ENCODE assay signal across 1 cellular context in the genomic region with DNA sequence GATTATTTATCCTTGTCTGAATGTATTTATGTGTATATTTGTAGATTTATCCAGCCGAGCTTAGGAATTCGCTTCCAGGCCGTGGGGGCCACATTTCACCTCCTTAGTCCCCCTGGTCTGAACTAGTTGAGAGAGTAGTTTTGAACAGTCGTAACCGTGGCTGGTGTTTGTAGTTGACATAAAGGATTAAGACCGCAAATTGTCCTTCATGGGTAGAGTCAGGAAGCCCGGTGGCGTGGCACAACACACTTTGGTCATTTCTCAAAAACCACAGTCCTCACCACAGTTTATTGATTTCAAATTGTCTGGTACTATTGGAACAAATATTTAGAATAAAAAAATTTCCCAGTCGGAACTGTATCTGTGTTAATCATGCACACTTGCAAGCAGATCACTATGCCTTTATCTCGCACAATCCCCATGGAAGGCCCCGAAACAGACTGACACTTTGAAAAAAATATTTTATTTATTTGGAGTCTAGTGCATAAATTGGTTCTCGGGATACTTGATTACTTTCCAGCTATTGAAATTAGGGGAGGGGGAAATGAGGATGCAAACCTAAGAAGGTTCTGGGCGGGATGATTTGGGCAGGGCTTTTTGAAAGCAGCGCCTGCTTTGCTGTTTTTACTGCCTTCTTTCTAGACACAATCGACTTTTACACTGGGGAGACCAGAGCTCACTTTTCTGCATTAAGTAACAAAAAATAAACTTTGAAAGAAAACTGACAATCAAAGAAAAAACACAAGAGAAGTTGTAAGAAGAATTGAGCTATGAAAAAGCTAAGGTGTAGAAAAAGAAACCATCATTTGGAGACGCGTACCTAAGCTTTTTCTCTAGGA.
TF ChIP-seq lines count a peak whose summit lies in the region.

No MANE protein-coding gene starts in this region.

TF ChIP-seq in HepG2, 621 proteins besides CTCF, POLR2A, EP300 and RAD21 (continued from another document and continues in another):
- TF ChIP-seq NFIB (CRISPR knock-in tag; IDR thresholded peaks at IDR 0.05; ENCODE audit: borderline replicate concordance) (no peak), TOPORS (CRISPR knock-in tag; IDR thresholded peaks at IDR 0.05) (no peak), ZFP62 (CRISPR knock-in tag; IDR thresholded peaks at IDR 0.05) (no peak), HNF1B (CRISPR knock-in tag; IDR thresholded peaks at IDR 0.05) (no peak), YEATS4 (CRISPR knock-in tag; IDR thresholded peaks at IDR 0.05; ENCODE audit: borderline replicate concordance) (no peak), PHB2 (IDR thresholded peaks at IDR 0.05; ENCODE audit: partially characterized antibody) (no peak), NCOA5 (CRISPR knock-in tag; IDR thresholded peaks at IDR 0.05) (no peak), FOXK2 (IDR thresholded peaks at IDR 0.05) (no peak), NFE2L2 (IDR thresholded peaks at IDR 0.05; ENCODE audit: low read length) (no peak), MTF1 (CRISPR knock-in tag; IDR thresholded peaks at IDR 0.05) (no peak), ZNF878 (CRISPR knock-in tag; IDR thresholded peaks at IDR 0.05) (no peak), ZNF674 (CRISPR knock-in tag; IDR thresholded peaks at IDR 0.05; ENCODE audit: low read depth) (no peak), ZNF562 (CRISPR knock-in tag; IDR thresholded peaks at IDR 0.05; ENCODE audit: borderline replicate concordance) (no peak), ZBTB7A (CRISPR knock-in tag; IDR thresholded peaks at IDR 0.05) (no peak), ZNF496 (CRISPR knock-in tag; IDR thresholded peaks at IDR 0.05; ENCODE audit: insufficient replicate concordance) (no peak), REPIN1 (CRISPR knock-in tag; IDR thresholded peaks at IDR 0.05; ENCODE audit: borderline replicate concordance, low read depth) (no peak), ZNF616 (CRISPR knock-in tag; IDR thresholded peaks at IDR 0.05; ENCODE audit: low read depth) (no peak), NFE2 (CRISPR knock-in tag; IDR thresholded peaks at IDR 0.05) (no peak), KAT7 (CRISPR knock-in tag; IDR thresholded peaks at IDR 0.05; ENCODE audit: borderline replicate concordance) (no peak), ZNF501 (CRISPR knock-in tag; IDR thresholded peaks at IDR 0.05) (no peak), HDAC6 (IDR thresholded peaks at IDR 0.05; ENCODE audit: low read depth, low read length) (no peak), POGK (CRISPR knock-in tag; conservative IDR thresholded peaks at IDR 0.05) (no peak; the same call in 1 of the 2 replicates), ZNF713 (CRISPR knock-in tag; IDR thresholded peaks at IDR 0.05) (no peak), ZNF891 (CRISPR knock-in tag; IDR thresholded peaks at IDR 0.05) (no peak), MEIS2 (CRISPR knock-in tag; IDR thresholded peaks at IDR 0.05) (no peak), IKZF5 (CRISPR knock-in tag; IDR thresholded peaks at IDR 0.05) (peak; percentile 77), PAF1 (CRISPR knock-in tag; IDR thresholded peaks at IDR 0.05) (no peak), ZNF34 (CRISPR knock-in tag; IDR thresholded peaks at IDR 0.05; ENCODE audit: borderline replicate concordance) (no peak), ZNF143 (CRISPR knock-in tag; IDR thresholded peaks at IDR 0.05) (no peak), HOXA9 (CRISPR knock-in tag; IDR thresholded peaks at IDR 0.05; ENCODE audit: borderline replicate concordance) (no peak), CBX1 (IDR thresholded peaks at IDR 0.05; ENCODE audit: low read depth) (no peak), SKI (IDR thresholded peaks at IDR 0.05; ENCODE audit: partially characterized antibody) (no peak), NAIF1 (CRISPR knock-in tag; IDR thresholded peaks at IDR 0.05; ENCODE audit: borderline replicate concordance) (no peak), FOXJ3 (CRISPR knock-in tag; IDR thresholded peaks at IDR 0.05; ENCODE audit: borderline replicate concordance) (peak; percentile 74; the same call in 1 of the 2 replicates), MAZ (IDR thresholded peaks at IDR 0.05; ENCODE audit: borderline replicate concordance, low read depth, low read length) (no peak), MAZ (CRISPR knock-in tag; IDR thresholded peaks at IDR 0.05; ENCODE audit: low read depth) (no peak), RFX3 (CRISPR knock-in tag; IDR thresholded peaks at IDR 0.05) (no peak), PITX1 (CRISPR knock-in tag; IDR thresholded peaks at IDR 0.05) (peak; percentile 83), HOMEZ (CRISPR knock-in tag; IDR thresholded peaks at IDR 0.05; ENCODE audit: low read depth) (peak; percentile 46; the same call in 1 of the 2 replicates), NCOA1 (CRISPR knock-in tag; IDR thresholded peaks at IDR 0.05) (no peak), ZNF558 (CRISPR knock-in tag; IDR thresholded peaks at IDR 0.05; ENCODE audit: borderline replicate concordance) (no peak), ZNF512 (CRISPR knock-in tag; IDR thresholded peaks at IDR 0.05) (no peak), PAX8 (CRISPR knock-in tag; IDR thresholded peaks at IDR 0.05; ENCODE audit: borderline replicate concordance) (no peak), PLSCR1 (CRISPR knock-in tag; IDR thresholded peaks at IDR 0.05; ENCODE audit: borderline replicate concordance) (no peak), ZIK1 (CRISPR knock-in tag; IDR thresholded peaks at IDR 0.05; ENCODE audit: borderline replicate concordance, low read depth) (no peak), ZNF354B (CRISPR knock-in tag; IDR thresholded peaks at IDR 0.05) (no peak), TBP (CRISPR knock-in tag; IDR thresholded peaks at IDR 0.05) (no peak), KLF9 (CRISPR knock-in tag; IDR thresholded peaks at IDR 0.05; ENCODE audit: low read depth) (no peak)
- TF ChIP-seq, protein P1, sequence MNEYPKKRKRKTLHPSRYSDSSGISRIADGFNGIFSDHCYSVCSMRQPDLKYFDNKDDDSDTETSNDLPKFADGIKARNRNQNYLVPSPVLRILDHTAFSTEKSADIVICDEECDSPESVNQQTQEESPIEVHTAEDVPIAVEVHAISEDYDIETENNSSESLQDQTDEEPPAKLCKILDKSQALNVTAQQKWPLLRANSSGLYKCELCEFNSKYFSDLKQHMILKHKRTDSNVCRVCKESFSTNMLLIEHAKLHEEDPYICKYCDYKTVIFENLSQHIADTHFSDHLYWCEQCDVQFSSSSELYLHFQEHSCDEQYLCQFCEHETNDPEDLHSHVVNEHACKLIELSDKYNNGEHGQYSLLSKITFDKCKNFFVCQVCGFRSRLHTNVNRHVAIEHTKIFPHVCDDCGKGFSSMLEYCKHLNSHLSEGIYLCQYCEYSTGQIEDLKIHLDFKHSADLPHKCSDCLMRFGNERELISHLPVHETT (CRISPR knock-in tag; conservative IDR thresholded peaks at IDR 0.05): no peak
- TF ChIP-seq, protein P2, sequence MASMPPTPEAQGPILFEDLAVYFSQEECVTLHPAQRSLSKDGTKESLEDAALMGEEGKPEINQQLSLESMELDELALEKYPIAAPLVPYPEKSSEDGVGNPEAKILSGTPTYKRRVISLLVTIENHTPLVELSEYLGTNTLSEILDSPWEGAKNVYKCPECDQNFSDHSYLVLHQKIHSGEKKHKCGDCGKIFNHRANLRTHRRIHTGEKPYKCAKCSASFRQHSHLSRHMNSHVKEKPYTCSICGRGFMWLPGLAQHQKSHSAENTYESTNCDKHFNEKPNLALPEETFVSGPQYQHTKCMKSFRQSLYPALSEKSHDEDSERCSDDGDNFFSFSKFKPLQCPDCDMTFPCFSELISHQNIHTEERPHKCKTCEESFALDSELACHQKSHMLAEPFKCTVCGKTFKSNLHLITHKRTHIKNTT (CRISPR knock-in tag; IDR thresholded peaks at IDR 0.05): no peak
- TF ChIP-seq, protein P3, sequence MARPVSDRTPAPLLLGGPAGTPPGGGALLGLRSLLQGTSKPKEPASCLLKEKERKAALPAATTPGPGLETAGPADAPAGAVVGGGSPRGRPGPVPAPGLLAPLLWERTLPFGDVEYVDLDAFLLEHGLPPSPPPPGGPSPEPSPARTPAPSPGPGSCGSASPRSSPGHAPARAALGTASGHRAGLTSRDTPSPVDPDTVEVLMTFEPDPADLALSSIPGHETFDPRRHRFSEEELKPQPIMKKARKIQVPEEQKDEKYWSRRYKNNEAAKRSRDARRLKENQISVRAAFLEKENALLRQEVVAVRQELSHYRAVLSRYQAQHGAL (CRISPR knock-in tag; IDR thresholded peaks at IDR 0.05; ENCODE audit: not compliant biosample characterization): no peak
- TF ChIP-seq, protein P4, sequence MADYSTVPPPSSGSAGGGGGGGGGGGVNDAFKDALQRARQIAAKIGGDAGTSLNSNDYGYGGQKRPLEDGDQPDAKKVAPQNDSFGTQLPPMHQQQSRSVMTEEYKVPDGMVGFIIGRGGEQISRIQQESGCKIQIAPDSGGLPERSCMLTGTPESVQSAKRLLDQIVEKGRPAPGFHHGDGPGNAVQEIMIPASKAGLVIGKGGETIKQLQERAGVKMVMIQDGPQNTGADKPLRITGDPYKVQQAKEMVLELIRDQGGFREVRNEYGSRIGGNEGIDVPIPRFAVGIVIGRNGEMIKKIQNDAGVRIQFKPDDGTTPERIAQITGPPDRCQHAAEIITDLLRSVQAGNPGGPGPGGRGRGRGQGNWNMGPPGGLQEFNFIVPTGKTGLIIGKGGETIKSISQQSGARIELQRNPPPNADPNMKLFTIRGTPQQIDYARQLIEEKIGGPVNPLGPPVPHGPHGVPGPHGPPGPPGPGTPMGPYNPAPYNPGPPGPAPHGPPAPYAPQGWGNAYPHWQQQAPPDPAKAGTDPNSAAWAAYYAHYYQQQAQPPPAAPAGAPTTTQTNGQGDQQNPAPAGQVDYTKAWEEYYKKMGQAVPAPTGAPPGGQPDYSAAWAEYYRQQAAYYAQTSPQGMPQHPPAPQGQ (CRISPR knock-in tag; IDR thresholded peaks at IDR 0.05; ENCODE audit: borderline replicate concordance): no peak
- TF ChIP-seq, protein P5, sequence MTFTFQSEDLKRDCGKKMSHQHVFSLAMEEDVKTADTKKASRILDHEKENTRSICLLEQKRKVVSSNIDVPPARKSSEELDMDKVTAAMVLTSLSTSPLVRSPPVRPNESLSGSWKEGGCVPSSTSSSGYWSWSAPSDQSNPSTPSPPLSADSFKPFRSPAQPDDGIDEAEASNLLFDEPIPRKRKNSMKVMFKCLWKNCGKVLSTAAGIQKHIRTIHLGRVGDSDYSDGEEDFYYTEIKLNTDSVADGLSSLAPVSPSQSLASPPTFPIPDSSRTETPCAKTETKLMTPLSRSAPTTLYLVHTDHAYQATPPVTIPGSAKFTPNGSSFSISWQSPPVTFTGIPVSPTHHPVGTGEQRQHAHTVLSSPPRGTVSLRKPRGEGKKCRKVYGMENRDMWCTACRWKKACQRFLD (CRISPR knock-in tag; IDR thresholded peaks at IDR 0.05; ENCODE audit: borderline replicate concordance): no peak
